In genomic region chr17:54455251-54455868, GRCh38 we compare ENCODE assay signal across 18 cellular contexts.
"Had no signal": no experiment of that assay in that cellular context is flagged by ENCODE, and none has a peak within 500 bp of the region (broad histone marks: within the 10 kb centered on the region; RNA-seq: fewer than 3 reads in every experiment).

No MANE protein-coding gene starts in this region.

- H3K4me1 ChIP-seq: gastrocnemius medialis, heart right ventricle, right atrium auricular region, stomach, transverse colon had no signal

- H3K27ac ChIP-seq: coronary artery, gastrocnemius medialis, heart right ventricle, right atrium auricular region, stomach, thoracic aorta, transverse colon had no signal

- ATAC-seq: gastrocnemius medialis; heart right ventricle; mucosa of descending colon; naive thymus-derived CD8-positive, alpha-beta T cell had no signal

- H3K27me3 ChIP-seq: gastrocnemius medialis, heart right ventricle, right atrium auricular region, stomach, transverse colon had no signal

- H3K4me3 ChIP-seq: coronary artery, gastrocnemius medialis, heart right ventricle, mucosa of descending colon, right atrium auricular region, stomach, thoracic aorta, transverse colon had no signal

- H3K36me3 ChIP-seq: gastrocnemius medialis, heart right ventricle, right atrium auricular region, stomach, thoracic aorta, transverse colon had no signal

- FAIRE-seq: islet of Langerhans, small intestine had no signal

- DNase-seq: effector CD4-positive, alpha-beta T cell; gastrocnemius medialis; heart right ventricle; hypothalamus; kidney glomerular epithelial cell; mammary epithelial cell; mucosa of descending colon; naive thymus-derived CD8-positive, alpha-beta T cell; small intestine; stimulated activated CD4-positive, alpha-beta T cell treated with anti-CD3 and anti-CD28 coated beads, Interleukin-12 subunit alpha, Interleukin-12 subunit beta, amount 100 ng/mL, for 4 hours; stimulated activated naive CD4-positive, alpha-beta T cell; stomach; substantia nigra; transverse colon had no signal

- H3K9me3 ChIP-seq: thoracic aorta had no signal
